1 cellular context compared by ENCODE assay signal in the genomic region with DNA sequence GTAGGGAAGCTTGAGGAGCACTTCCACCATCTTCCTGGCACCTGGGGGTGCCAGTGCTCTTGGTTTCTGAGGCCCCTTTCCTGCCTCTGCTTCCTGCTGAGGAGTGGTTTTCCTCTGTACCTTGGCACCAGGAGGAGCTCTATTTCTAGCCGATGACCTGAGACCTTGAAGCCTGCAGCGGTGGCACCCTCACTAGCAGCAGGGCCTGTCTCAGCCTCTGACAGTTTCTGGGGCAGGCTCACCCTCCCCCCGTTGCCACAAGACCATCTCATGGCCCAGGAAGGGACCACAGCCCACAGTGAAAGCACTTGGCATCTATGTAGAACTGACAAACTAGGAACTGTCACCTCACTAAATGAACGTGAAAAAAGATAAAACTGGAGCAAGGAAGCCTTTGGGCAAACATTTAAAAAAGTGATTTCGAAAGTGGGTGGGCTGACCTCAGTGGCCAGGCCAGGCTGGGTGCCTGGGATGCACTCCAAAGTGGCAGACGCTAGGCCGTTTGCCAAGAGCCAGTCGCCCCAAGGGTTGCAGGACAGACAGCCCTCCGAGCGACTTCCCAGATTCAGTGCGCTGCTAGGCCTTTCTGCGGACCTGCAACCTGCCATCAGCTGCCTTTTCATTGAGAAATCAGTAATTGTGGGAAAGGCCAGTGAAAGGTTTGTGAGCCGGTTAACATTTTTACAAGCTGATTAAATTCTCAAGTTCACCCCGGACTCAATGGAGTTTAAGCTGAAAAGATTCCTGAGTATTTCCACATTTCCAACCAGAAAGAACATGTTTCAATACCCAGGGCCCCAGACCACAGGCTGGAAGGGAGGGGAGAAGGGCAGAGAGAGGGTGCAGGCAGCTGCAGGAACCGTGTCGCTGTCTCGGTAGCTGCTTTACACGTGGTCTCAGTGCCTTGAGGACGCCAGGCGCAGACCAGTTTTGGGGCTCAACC.
TF ChIP-seq lines count a peak whose summit lies in the region.

No MANE protein-coding gene starts in this region.

TF ChIP-seq in IMR-90, 13 proteins besides CTCF, POLR2A, EP300 and RAD21 (continued from another document):
- TF ChIP-seq CEBPB (IDR thresholded peaks at IDR 0.05; ENCODE audit: low read depth, low read length) (no peak), BHLHE40 (IDR thresholded peaks at IDR 0.05; ENCODE audit: low read depth, low read length) (no peak), MAZ (IDR thresholded peaks at IDR 0.05; ENCODE audit: borderline replicate concordance, low read depth, low read length) (no peak), RCOR1 (IDR thresholded peaks at IDR 0.05; ENCODE audit: insufficient replicate concordance, low read length) (no peak), MXI1 (IDR thresholded peaks at IDR 0.05; ENCODE audit: borderline replicate concordance, low read depth, low read length) (no peak), SMC3 (IDR thresholded peaks at IDR 0.05; ENCODE audit: low read depth, low read length) (no peak)
- TF ChIP-seq, protein P1, sequence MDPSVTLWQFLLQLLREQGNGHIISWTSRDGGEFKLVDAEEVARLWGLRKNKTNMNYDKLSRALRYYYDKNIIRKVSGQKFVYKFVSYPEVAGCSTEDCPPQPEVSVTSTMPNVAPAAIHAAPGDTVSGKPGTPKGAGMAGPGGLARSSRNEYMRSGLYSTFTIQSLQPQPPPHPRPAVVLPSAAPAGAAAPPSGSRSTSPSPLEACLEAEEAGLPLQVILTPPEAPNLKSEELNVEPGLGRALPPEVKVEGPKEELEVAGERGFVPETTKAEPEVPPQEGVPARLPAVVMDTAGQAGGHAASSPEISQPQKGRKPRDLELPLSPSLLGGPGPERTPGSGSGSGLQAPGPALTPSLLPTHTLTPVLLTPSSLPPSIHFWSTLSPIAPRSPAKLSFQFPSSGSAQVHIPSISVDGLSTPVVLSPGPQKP (IDR thresholded peaks at IDR 0.05; ENCODE audit: borderline replicate concordance, low read depth, low read length) = no peak
